Comparison of ENCODE assay signal across 10 cellular contexts in the genomic region with DNA sequence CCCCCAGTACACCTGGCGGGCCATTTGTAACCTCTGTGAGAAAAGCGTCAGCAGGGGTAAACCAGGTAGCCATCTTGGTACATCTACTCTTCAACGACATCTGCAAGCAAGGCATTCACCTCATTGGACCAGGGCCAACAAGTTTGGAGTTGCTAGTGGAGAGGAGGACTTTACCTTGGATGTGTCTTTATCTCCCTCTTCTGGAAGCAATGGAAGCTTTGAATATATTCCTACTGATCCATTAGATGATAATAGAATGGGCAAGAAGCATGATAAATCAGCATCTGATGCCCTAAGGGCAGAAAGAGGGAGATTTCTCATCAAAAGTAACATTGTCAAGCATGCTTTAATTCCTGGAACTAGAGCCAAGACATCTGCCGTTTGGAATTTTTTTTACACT. TPM values are rescaled to one million over a fixed set of nuclear protein-coding genes. Genes with fewer than 3 reads are reported as not detected.
A peak's percentile ranks its signal among the peaks of the same experiment; 100 is the strongest.
DNase-seq lines count a peak whose midpoint lies in the region; ATAC-seq and TF ChIP-seq lines count a peak whose summit lies in the region.
"Had no signal": no experiment of that assay in that cellular context is flagged by ENCODE, and none has a peak within 500 bp of the region (broad histone marks: within the 10 kb centered on the region; RNA-seq: fewer than 3 reads in every experiment).

No MANE protein-coding gene starts in this region.

- H4K20me1 ChIP-seq in neural cell (ENCODE audit: insufficient read depth) = no peaks in the 10 kb centered on the region

- CTCF ChIA-PET in CD8-positive, alpha-beta T cell (lab: Charles Lee) = no interaction called here
- CTCF ChIA-PET in HEK293T (lab: Yijun Ruan, JAX) = no interaction called here

- TF ChIP-seq EP300 in neural cell (conservative IDR thresholded peaks at IDR 0.05; ENCODE audit: poor library complexity, severe bottlenecking) = no peak

- no peaks in the 10 kb centered on the region for H3K9me3 Mint-ChIP-seq in CD8-positive, alpha-beta T cell

- H3K36me3 ChIP-seq in CD8-positive, alpha-beta T cell (ENCODE audit: insufficient read depth, low read length) = peaks cover 7% of the 10 kb centered on the region
- H3K36me3 ChIP-seq in body of pancreas (replicated peaks in 1 of 2; ENCODE audit: insufficient read depth in 1 of 2, low read depth in 2 of 2) (no peaks in the 10 kb centered on the region), neural cell (ENCODE audit: insufficient read depth, low read length) (peaks cover 26% of the 10 kb centered on the region)

- peaks cover 48% of the 10 kb centered on the region for H3K4me1 ChIP-seq in CD8-positive, alpha-beta T cell (ENCODE audit: insufficient read depth, low read length)
- peaks cover 63% of the 10 kb centered on the region for H3K4me1 ChIP-seq in body of pancreas

- ATAC-seq in CD8-positive, alpha-beta T cell = no peak
- ATAC-seq in body of pancreas = no peak
- no peak for ATAC-seq in sciatic nerve

- DNase-seq in CD8-positive, alpha-beta T cell = no peak
- DNase-seq in HEK293T (ENCODE audit: extremely low spot score) (no peak), body of pancreas (peak in 3 of 4 donors; percentile 11 to 31 (median 18)), NCI-H187 treated with DMSO at 0.1 percent for 48 hours (lab: John Stamatoyannopoulos, UW) (no peak), sciatic nerve (ENCODE audit: low spot score) (no peak)
- DNase-seq in activated naive CD4-positive, alpha-beta T cell treated with Interleukin-2 at 50 U/mL for 16 hours = no peak
- no peak for DNase-seq in stimulated activated naive CD4-positive, alpha-beta T cell (lab: John Stamatoyannopoulos, UW)
- DNase-seq: NCI-H1092 had no signal

- H3F3A ChIP-seq in neural cell (ENCODE audit: insufficient read depth, low read length, poor library complexity, severe bottlenecking) = no peaks in the 10 kb centered on the region

- POLR2A ChIA-PET in CD8-positive, alpha-beta T cell (lab: Charles Lee) = interaction anchor here (1.1 kb wide), 1 partner anchor 172 kb away, joined by 3 read pairs; the partner anchor contains the start of gene ATP2B4
- POLR2A ChIA-PET in HEK293T (lab: Yijun Ruan, JAX) = no interaction called here

- H3K27me3 Mint-ChIP-seq in CD8-positive, alpha-beta T cell (ENCODE audit: low read depth) = no peaks in the 10 kb centered on the region

- peaks cover 38% of the 10 kb centered on the region for H3K36me3 Mint-ChIP-seq in CD8-positive, alpha-beta T cell

- no peak overlapping the region for H2AFZ ChIP-seq in neural cell (ENCODE audit: low read depth, low read length)

- 51 to 61% methylated on average over 4 of the region's 4 CpGs for WGBS in body of pancreas, 2 donors

- intact Hi-C loops in CD8-positive, alpha-beta T cell (cut with DNase I, micrococcal nuclease) = loop anchor here (1.0 to 10.0 kb wide), 4 partner anchors 63 to 1453 kb away; partner anchors contain the start of genes PPP1R12B (in 1 of the 2), PPP1R15B (in 1 of the 2), SNRPE (in 1 of the 2) and UBE2T (in 1 of the 2)
- intact Hi-C loops in body of pancreas (cut with DNase I) = no loop called here
- intact Hi-C loops in sciatic nerve (cut with DNase I) = no loop called here

- no peak overlapping the region for H3K4me2 ChIP-seq in neural cell (ENCODE audit: low read length)

- H3K4me1 Mint-ChIP-seq in CD8-positive, alpha-beta T cell (ENCODE audit: low read depth) = peaks cover 67% of the 10 kb centered on the region

- H3K9me3 ChIP-seq in CD8-positive, alpha-beta T cell (ENCODE audit: low read length) = no peaks in the 10 kb centered on the region
- H3K9me3 ChIP-seq in body of pancreas (no peaks in the 10 kb centered on the region), neural cell (ENCODE audit: low read length) (no peaks in the 10 kb centered on the region)

- no peak overlapping the region for H3K9ac ChIP-seq in neural cell (ENCODE audit: low read length)

- H3K9me2 ChIP-seq in neural cell (ENCODE audit: insufficient read depth, low read length) = no peaks in the 10 kb centered on the region

- no peak overlapping the region for H3K27ac ChIP-seq in CD8-positive, alpha-beta T cell (ENCODE audit: low read depth, low read length)
- no peak overlapping the region for H3K27ac ChIP-seq in body of pancreas
- H3K27ac ChIP-seq in neural cell (ENCODE audit: low read length) = no peak overlapping the region

- no peak for TF ChIP-seq POLR2A in body of pancreas (IDR thresholded peaks at IDR 0.05)

- H3K27ac Mint-ChIP-seq in CD8-positive, alpha-beta T cell = no peak overlapping the region

- peak overlapping the region; percentile 96 for H3K4me3 Mint-ChIP-seq in CD8-positive, alpha-beta T cell

- TF ChIP-seq CTCF in CD8-positive, alpha-beta T cell (IDR thresholded peaks at IDR 0.05) = no peak
- TF ChIP-seq CTCF in body of pancreas (IDR thresholded peaks at IDR 0.05) (no peak), neural cell (IDR thresholded peaks at IDR 0.05; ENCODE audit: poor library complexity, severe bottlenecking) (no peak)

- no peak overlapping the region for H3K4me3 ChIP-seq in CD8-positive, alpha-beta T cell (ENCODE audit: low read depth, low read length)
- no peak overlapping the region for H3K4me3 ChIP-seq in body of pancreas
- H3K4me3 ChIP-seq in neural cell (ENCODE audit: low read length) = peak overlapping the region; percentile 72

- H3K79me2 ChIP-seq in neural cell (replicated peaks; ENCODE audit: insufficient read depth, low read length) = peaks cover 52% of the 10 kb centered on the region

- H3K27me3 ChIP-seq in CD8-positive, alpha-beta T cell (ENCODE audit: insufficient read depth, low read length) = no peaks in the 10 kb centered on the region
- H3K27me3 ChIP-seq in body of pancreas = no peaks in the 10 kb centered on the region
- no peaks in the 10 kb centered on the region for H3K27me3 ChIP-seq in neural cell (ENCODE audit: insufficient read depth, low read depth, low read length)

- no peak for TF ChIP-seq RAD21 in neural cell (conservative IDR thresholded peaks at IDR 0.05)

TF ChIP-seq in HEK293T, 16 proteins besides CTCF, POLR2A, EP300 and RAD21:
- TF ChIP-seq L3MBTL2 (conservative IDR thresholded peaks at IDR 0.05) (peak; percentile 40), FOXK2 (IDR thresholded peaks at IDR 0.05) (no peak)

TF ChIP-seq in neural cell, 6 proteins besides CTCF, POLR2A, EP300 and RAD21:
- TF ChIP-seq TAF1 (IDR thresholded peaks at IDR 0.05; ENCODE audit: low read depth) = no peak
- no peak for TF ChIP-seq MXI1 (conservative IDR thresholded peaks at IDR 0.05; ENCODE audit: poor library complexity, severe bottlenecking)
- no peak for TF ChIP-seq EZH2 (IDR thresholded peaks at IDR 0.05; ENCODE audit: borderline replicate concordance, insufficient read depth, low read length, poor library complexity, severe bottlenecking)
- no peak for TF ChIP-seq SMC3 (conservative IDR thresholded peaks at IDR 0.05; ENCODE audit: poor library complexity)
- TF ChIP-seq, protein P1, sequence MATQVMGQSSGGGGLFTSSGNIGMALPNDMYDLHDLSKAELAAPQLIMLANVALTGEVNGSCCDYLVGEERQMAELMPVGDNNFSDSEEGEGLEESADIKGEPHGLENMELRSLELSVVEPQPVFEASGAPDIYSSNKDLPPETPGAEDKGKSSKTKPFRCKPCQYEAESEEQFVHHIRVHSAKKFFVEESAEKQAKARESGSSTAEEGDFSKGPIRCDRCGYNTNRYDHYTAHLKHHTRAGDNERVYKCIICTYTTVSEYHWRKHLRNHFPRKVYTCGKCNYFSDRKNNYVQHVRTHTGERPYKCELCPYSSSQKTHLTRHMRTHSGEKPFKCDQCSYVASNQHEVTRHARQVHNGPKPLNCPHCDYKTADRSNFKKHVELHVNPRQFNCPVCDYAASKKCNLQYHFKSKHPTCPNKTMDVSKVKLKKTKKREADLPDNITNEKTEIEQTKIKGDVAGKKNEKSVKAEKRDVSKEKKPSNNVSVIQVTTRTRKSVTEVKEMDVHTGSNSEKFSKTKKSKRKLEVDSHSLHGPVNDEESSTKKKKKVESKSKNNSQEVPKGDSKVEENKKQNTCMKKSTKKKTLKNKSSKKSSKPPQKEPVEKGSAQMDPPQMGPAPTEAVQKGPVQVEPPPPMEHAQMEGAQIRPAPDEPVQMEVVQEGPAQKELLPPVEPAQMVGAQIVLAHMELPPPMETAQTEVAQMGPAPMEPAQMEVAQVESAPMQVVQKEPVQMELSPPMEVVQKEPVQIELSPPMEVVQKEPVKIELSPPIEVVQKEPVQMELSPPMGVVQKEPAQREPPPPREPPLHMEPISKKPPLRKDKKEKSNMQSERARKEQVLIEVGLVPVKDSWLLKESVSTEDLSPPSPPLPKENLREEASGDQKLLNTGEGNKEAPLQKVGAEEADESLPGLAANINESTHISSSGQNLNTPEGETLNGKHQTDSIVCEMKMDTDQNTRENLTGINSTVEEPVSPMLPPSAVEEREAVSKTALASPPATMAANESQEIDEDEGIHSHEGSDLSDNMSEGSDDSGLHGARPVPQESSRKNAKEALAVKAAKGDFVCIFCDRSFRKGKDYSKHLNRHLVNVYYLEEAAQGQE (IDR thresholded peaks at IDR 0.05; ENCODE audit: borderline replicate concordance) = no peak
- TF ChIP-seq POLR2AphosphoS5 (IDR thresholded peaks at IDR 0.05) = no peak

RNA-seq across cellular contexts. Expression of gene ZBED6, which starts 2.5 kb away (rescaled TPM):
- 10 to 100 TPM; 25.0 to 25.8 TPM for total RNA-seq in CD8-positive, alpha-beta T cell
- total RNA-seq in body of pancreas = 10 to 100 TPM in 1 of 2 donors, 1 to 10 TPM in 1; 7.8 to 20.8 TPM
- polyA plus RNA-seq in neural cell = 5.1 and 6.4 TPM in 2 replicates
- polyA minus RNA-seq in neural cell = 18.3 and 20.8 TPM in 2 replicates
- total RNA-seq in sciatic nerve = 52.3 TPM

RNA-seq across cellular contexts. Expression of gene ZC3H11A, which starts 2.5 kb away (rescaled TPM):
- 10 to 100 TPM; 72.7 to 77.2 TPM for total RNA-seq in CD8-positive, alpha-beta T cell
- total RNA-seq in body of pancreas = 10 to 100 TPM; 65.6 to 66.9 TPM
- 186 and 210 TPM in 2 replicates for polyA plus RNA-seq in neural cell
- 135 and 151 TPM in 2 replicates for polyA minus RNA-seq in neural cell
- total RNA-seq in sciatic nerve = 84.7 TPM

RNA-seq across cellular contexts. Expression of gene LAX1, which starts 33.0 kb away (rescaled TPM):
- total RNA-seq in CD8-positive, alpha-beta T cell = 10 to 100 TPM; 13.7 to 16.1 TPM
- under 1 TPM in 1 of 2 donors, not detected in 1; under 0.01 TPM for total RNA-seq in body of pancreas
- not detected in 2 replicates for polyA plus RNA-seq in neural cell
- not detected in 2 replicates for polyA minus RNA-seq in neural cell
- total RNA-seq in sciatic nerve = 1.6 TPM
- total RNA-seq: kidney epithelial cell had no signal

Comparison
In these comparisons a context has a peak if more than half of its experiments do, and no peak if none do; other contexts are left out.
1. DNase-seq: peak in body of pancreas (3 of 4); none in CD8-positive, alpha-beta T cell (0 of 7), HEK293T (single experiment), NCI-H187 treated with DMSO at 0.1 percent for 48 hours (single experiment), activated naive CD4-positive, alpha-beta T cell treated with Interleukin-2 at 50 U/mL for 16 hours (single experiment), sciatic nerve (single experiment) and stimulated activated naive CD4-positive, alpha-beta T cell (0 of 6).
2. intact Hi-C loops: an anchor here in CD8-positive, alpha-beta T cell (1.0 to 10.0 kb wide); none called in body of pancreas and sciatic nerve.